11 cellular contexts compared by ENCODE assay signal in genomic region chr9:21141427-21141882, GRCh38. TPM values are rescaled to one million over a fixed set of nuclear protein-coding genes. Genes with fewer than 3 reads are reported as not detected.
DNase-seq lines count a peak whose midpoint lies in the region; ATAC-seq, FAIRE-seq and TF ChIP-seq lines count a peak whose summit lies in the region.
"Had no signal": no experiment of that assay in that cellular context is flagged by ENCODE, and none has a peak within 500 bp of the region (broad histone marks: within the 10 kb centered on the region; RNA-seq: fewer than 3 reads in every experiment).

IFNW1 (minus strand) TSS chr9:21141832; CDS start chr9:21141570, 262 bp downstream.

- no peak within 1 kb of the TSS for H3K9ac ChIP-seq in H1 (replicated peaks in 1 of 4; ENCODE audit: extremely low read depth in 1 of 4, low read depth in 3 of 4, low read length in 3 of 4)

- H3K23ac ChIP-seq in H1 (ENCODE audit: insufficient read length): no peak within 1 kb of the TSS

- no peaks in the 10 kb centered on the region for H3K27me3 Mint-ChIP-seq in activated CD4-positive, alpha-beta memory T cell treated with anti-CD3 and anti-CD28 coated beads, Interleukin-2, amount 10 ng/mL, durations not matched to agents 7 days and 5 days

- 81% methylated on average over 1 of the region's 1 CpG; no CpG with 5 or more reads in 1 of the 2 experiments for WGBS in H1 (ENCODE audit: extremely low coverage in 1 of 2, insufficient coverage in 1 of 2, insufficient read length in 1 of 2, insufficient replicate concordance in 2 of 2, low coverage in 1 of 2, low lambda C conversion rate in 2 of 2, missing lambda C conversion rate in 1 of 2), 2 experiments

- POLR2A ChIA-PET in H1 (lab: Charles Lee; ENCODE audit: partially characterized antibody): no interaction called here
- POLR2A ChIA-PET in activated CD4-positive, alpha-beta memory T cell treated with anti-CD3 and anti-CD28 coated beads, Interleukin-2, amount 10 ng/mL, durations not matched to agents 7 days and 5 days (lab: Charles Lee): no interaction called here

- no peak within 1 kb of the TSS for H2BK15ac ChIP-seq in H1 (ENCODE audit: low read length)

- H3K79me1 ChIP-seq in H1 (ENCODE audit: low read depth, low read length): no peaks in the 10 kb centered on the region

- no peak for TF ChIP-seq POLR2A in H1 (IDR thresholded peaks at IDR 0.05; ENCODE audit: control extremely low read depth in 1 of 2, low read depth in 2 of 2, low read length in 2 of 2)

- ATAC-seq in HG03159 (IDR thresholded peaks at IDR 0.05; ENCODE audit: unreplicated experiment): peak; percentile 65

- H2AK5ac ChIP-seq in H1 (ENCODE audit: low read depth, low read length): no peak within 1 kb of the TSS

- TF ChIP-seq EP300 in H1 (IDR thresholded peaks at IDR 0.05; ENCODE audit: borderline replicate concordance in 1 of 2, low read depth in 2 of 2, low read length in 2 of 2): no peak

- no peaks in the 10 kb centered on the region for H3K4me1 ChIP-seq in H1 (replicated peaks in 1 of 4; ENCODE audit: control insufficient read depth in 3 of 4, insufficient read depth in 4 of 4, low read length in 3 of 4)

- no peak within 1 kb of the TSS for H2BK120ac ChIP-seq in H1 (replicated peaks; ENCODE audit: low read depth, low read length)

- no peak for FAIRE-seq in H1 (lab: Jason Lieb, UNC)

- no peaks in the 10 kb centered on the region for H3K36me3 ChIP-seq in H1 (ENCODE audit: control insufficient read depth in 2 of 4, insufficient read depth in 4 of 4, low read length in 3 of 4)

- H4K8ac ChIP-seq in H1 (ENCODE audit: extremely low read depth, insufficient read depth, low read length): no peak within 1 kb of the TSS

- H2AFZ ChIP-seq in H1 (ENCODE audit: low read length): peak within 1 kb of the TSS; percentile 88; the same call in 1 of the 2 replicates

- H3K4me1 Mint-ChIP-seq in activated CD4-positive, alpha-beta memory T cell treated with anti-CD3 and anti-CD28 coated beads, Interleukin-2, amount 10 ng/mL, durations not matched to agents 7 days and 5 days: peaks cover 39% of the 10 kb centered on the region

- H2BK20ac ChIP-seq in H1 (ENCODE audit: low read length): no peak within 1 kb of the TSS

- H3K36me3 Mint-ChIP-seq in activated CD4-positive, alpha-beta memory T cell treated with anti-CD3 and anti-CD28 coated beads, Interleukin-2, amount 10 ng/mL, durations not matched to agents 7 days and 5 days (ENCODE audit: low read depth): peaks cover 17% of the 10 kb centered on the region

- H3K4me3 ChIP-seq in H1 (ENCODE audit: extremely low read depth in 1 of 4, insufficient read depth in 2 of 4, low read depth in 3 of 4, low read length in 4 of 4): no peak within 1 kb of the TSS
- H3K4me3 ChIP-seq: skin epidermis had no signal

- no peaks in the 10 kb centered on the region for H3K27me3 ChIP-seq in H1 (replicated peaks in 1 of 4; ENCODE audit: control insufficient read depth in 3 of 4, extremely low read depth in 1 of 4, insufficient read depth in 3 of 4, low read length in 3 of 4)

- TF ChIP-seq RAD21 in H1 (IDR thresholded peaks at IDR 0.05 in 1 of 2, conservative IDR thresholded peaks at IDR 0.05 in 1 of 2; ENCODE audit: low read depth in 2 of 2, low read length in 2 of 2): peak; percentile 29 to 52; a peak in 2 of 4 replicates

- no peak within 1 kb of the TSS for H3K14ac ChIP-seq in H1 (ENCODE audit: insufficient read length)

- CTCF ChIA-PET in H1 (lab: Charles Lee; ENCODE audit: partially characterized antibody): interaction anchor here (0.7 to 2.1 kb wide), 8 partner anchors 8 to 680 kb away, joined by 3 to 8 read pairs (median 5); no protein-coding TSS in a partner anchor
- CTCF ChIA-PET in activated CD4-positive, alpha-beta memory T cell treated with anti-CD3 and anti-CD28 coated beads, Interleukin-2, amount 10 ng/mL, durations not matched to agents 7 days and 5 days (lab: Charles Lee): interaction anchor here (1.3 kb wide), 1 partner anchor 12 kb away, joined by 3 read pairs; no protein-coding TSS in a partner anchor

- no peak within 1 kb of the TSS for H3K27ac Mint-ChIP-seq in activated CD4-positive, alpha-beta memory T cell treated with anti-CD3 and anti-CD28 coated beads, Interleukin-2, amount 10 ng/mL, durations not matched to agents 7 days and 5 days

- no peak within 1 kb of the TSS for H4K5ac ChIP-seq in H1 (ENCODE audit: insufficient read length, low read depth, low read length)

- no peaks in the 10 kb centered on the region for H4K20me1 ChIP-seq in H1 (replicated peaks in 1 of 2; ENCODE audit: control insufficient read depth in 1 of 2, insufficient read depth in 2 of 2, low read length in 2 of 2)

- H3K18ac ChIP-seq in H1 (ENCODE audit: extremely low read depth, low read length): no peak within 1 kb of the TSS

- no peaks in the 10 kb centered on the region for H3K9me3 ChIP-seq in H1 (ENCODE audit: insufficient read depth in 2 of 2, low read depth in 1 of 2, low read length in 1 of 2)

- no peak within 1 kb of the TSS for H3K56ac ChIP-seq in H1 (replicated peaks; ENCODE audit: insufficient read length, low read depth, low read length)

- H3K27ac ChIP-seq in H1 (ENCODE audit: low read depth, low read length): no peak within 1 kb of the TSS
- H3K27ac ChIP-seq: skin epidermis had no signal

- H3K4ac ChIP-seq in H1 (replicated peaks; ENCODE audit: insufficient read length, low read depth, low read length): no peak within 1 kb of the TSS

- H4K91ac ChIP-seq in H1 (replicated peaks; ENCODE audit: insufficient read length, low read length): no peak within 1 kb of the TSS

- H2BK5ac ChIP-seq in H1 (ENCODE audit: low read depth, low read length): no peak within 1 kb of the TSS

- TF ChIP-seq CTCF in GM20000 (IDR thresholded peaks at IDR 0.05; ENCODE audit: extremely low read depth, missing control alignments) (no peak), H1 (IDR thresholded peaks at IDR 0.05; ENCODE audit: control extremely low read depth in 1 of 3, insufficient read depth in 1 of 3, low read depth in 1 of 3, low read length in 3 of 3) (peak; percentile 35 to 66 (median 47); a peak in 3 of 4 replicates)

- H3K9me3 Mint-ChIP-seq in activated CD4-positive, alpha-beta memory T cell treated with anti-CD3 and anti-CD28 coated beads, Interleukin-2, amount 10 ng/mL, durations not matched to agents 7 days and 5 days: peaks cover 8% of the 10 kb centered on the region

- H3K4me3 Mint-ChIP-seq in activated CD4-positive, alpha-beta memory T cell treated with anti-CD3 and anti-CD28 coated beads, Interleukin-2, amount 10 ng/mL, durations not matched to agents 7 days and 5 days: no peak within 1 kb of the TSS

- no peak within 1 kb of the TSS for H3K4me2 ChIP-seq in H1 (ENCODE audit: insufficient read depth in 1 of 2, low read depth in 2 of 2, low read length in 2 of 2)

- H3K23me2 ChIP-seq in H1 (ENCODE audit: low read depth, low read length): no peaks in the 10 kb centered on the region

- peak; percentile 9 for DNase-seq in EH (ENCODE audit: low read depth)
- DNase-seq in GM20000 (ENCODE audit: low spot score): peak; percentile 25
- no peak for DNase-seq in H1 (ENCODE audit: low read depth in 1 of 2, low spot score in 2 of 2)
- no peak for DNase-seq in NCI-H1105 treated with DMSO at 0.1 percent for 48 hours (lab: John Stamatoyannopoulos, UW)
- no peak for DNase-seq in activated CD4-positive, alpha-beta memory T cell treated with anti-CD3 and anti-CD28 coated beads, Interleukin-2, amount 10 ng/mL, durations not matched to agents 7 days and 5 days
- no peak for DNase-seq in activated effector memory CD4-positive, alpha-beta T cell treated with Interleukin-2 at 50 U/mL for 16 hours
- no peak for DNase-seq in activated CD4-positive, alpha-beta T cell treated with anti-CD3 and anti-CD28 coated beads for 1 hour
- DNase-seq: NCI-H446 treated with DMSO at 0.1 percent for 48 hours had no signal

- no peaks in the 10 kb centered on the region for H3K79me2 ChIP-seq in H1 (ENCODE audit: control insufficient read depth in 1 of 2, insufficient read depth in 2 of 2, low read length in 2 of 2)

- no peak within 1 kb of the TSS for H2BK12ac ChIP-seq in H1 (ENCODE audit: low read depth, low read length)

TF ChIP-seq in H1, 55 proteins besides CTCF, POLR2A, EP300 and RAD21 (continues in another document):
- TF ChIP-seq EGR1 (IDR thresholded peaks at IDR 0.05; ENCODE audit: borderline replicate concordance, low read depth, low read length): no peak
- TF ChIP-seq ATF3 (IDR thresholded peaks at IDR 0.05; ENCODE audit: insufficient read depth, low read depth, low read length): no peak
- no peak for TF ChIP-seq CHD1 (IDR thresholded peaks at IDR 0.05; ENCODE audit: low read depth, low read length)
- no peak for TF ChIP-seq YY1 (IDR thresholded peaks at IDR 0.05; ENCODE audit: low read depth, low read length)
- TF ChIP-seq JUN (IDR thresholded peaks at IDR 0.05; ENCODE audit: low read depth, low read length): no peak
- no peak for TF ChIP-seq ZNF274 (IDR thresholded peaks at IDR 0.05; ENCODE audit: borderline replicate concordance, extremely low read depth, low read length)
- TF ChIP-seq GABPA (IDR thresholded peaks at IDR 0.05; ENCODE audit: borderline replicate concordance, insufficient read depth, low read length): no peak
- TF ChIP-seq SIRT6 (IDR thresholded peaks at IDR 0.05; ENCODE audit: low read length): no peak
- no peak for TF ChIP-seq RBBP5 (IDR thresholded peaks at IDR 0.05; ENCODE audit: borderline replicate concordance, low read depth, low read length)
- no peak for TF ChIP-seq E2F6 (IDR thresholded peaks at IDR 0.05)

RNA-seq across cellular contexts. Expression of gene IFNW1, which starts in this region (rescaled TPM):
- total RNA-seq in H1 (2021; fragmentation: NEBNext Ultra II Directional; extraction: Animal tissue kit (Norgen Biotek cat#: 25700)): not detected in 2 replicates
- polyA plus RNA-seq in H1 (2011; rRNA removed): not detected in 2 replicates
- polyA plus RNA-seq in H1 (2011; cell fraction: cytosol; rRNA removed): not detected
- polyA plus RNA-seq in H1 (2011; cell fraction: nucleus; rRNA removed): not detected
- not detected in 4 replicates for polyA plus RNA-seq in H1 (2012, experiment 1 of 2)
- not detected for polyA plus RNA-seq in H1 (2012, experiment 2 of 2)
- polyA plus RNA-seq in H1 (2013, experiment 1 of 2): not detected
- polyA plus RNA-seq in H1 (2013, experiment 2 of 2): not detected
- not detected in 2 replicates for polyA minus RNA-seq in H1 (2011; rRNA and poly(A)+ RNA removed)
- not detected for polyA minus RNA-seq in H1 (2011; cell fraction: cytosol; rRNA and poly(A)+ RNA removed)
- not detected for polyA minus RNA-seq in H1 (2011; cell fraction: nucleus; rRNA and poly(A)+ RNA removed)
- total RNA-seq in activated CD4-positive, alpha-beta memory T cell treated with anti-CD3 and anti-CD28 coated beads, Interleukin-2, amount 10 ng/mL, durations not matched to agents 7 days and 5 days: not detected
- total RNA-seq: subcutaneous adipose tissue had no signal

Comparison
In these comparisons a context has a peak if more than half of its experiments do, and no peak if none do; other contexts are left out.
1. DNase-seq: peak in EH (single experiment) and GM20000 (single experiment); none in H1 (0 of 2), NCI-H1105 treated with DMSO at 0.1 percent for 48 hours (single experiment), activated CD4-positive, alpha-beta memory T cell treated with anti-CD3 and anti-CD28 coated beads, Interleukin-2, amount 10 ng/mL, durations not matched to agents 7 days and 5 days (single experiment), activated effector memory CD4-positive, alpha-beta T cell treated with Interleukin-2 at 50 U/mL for 16 hours (single experiment) and activated CD4-positive, alpha-beta T cell treated with anti-CD3 and anti-CD28 coated beads for 1 hour (single experiment).